Comparison of ENCODE assay signal across 1 cellular context in genomic region chr4:1870328-1870577, GRCh38.
TF ChIP-seq lines count a peak whose summit lies in the region.

No MANE protein-coding gene starts in this region.

TF ChIP-seq in GM12878, 131 proteins besides CTCF, POLR2A, EP300 and RAD21 (continued from another document):
- TF ChIP-seq, protein P1, sequence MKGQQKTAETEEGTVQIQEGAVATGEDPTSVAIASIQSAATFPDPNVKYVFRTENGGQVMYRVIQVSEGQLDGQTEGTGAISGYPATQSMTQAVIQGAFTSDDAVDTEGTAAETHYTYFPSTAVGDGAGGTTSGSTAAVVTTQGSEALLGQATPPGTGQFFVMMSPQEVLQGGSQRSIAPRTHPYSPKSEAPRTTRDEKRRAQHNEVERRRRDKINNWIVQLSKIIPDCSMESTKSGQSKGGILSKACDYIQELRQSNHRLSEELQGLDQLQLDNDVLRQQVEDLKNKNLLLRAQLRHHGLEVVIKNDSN (IDR thresholded peaks at IDR 0.05; ENCODE audit: borderline replicate concordance, extremely low read length, insufficient read depth, low read depth, low read length): no peak
- TF ChIP-seq EZH2 (IDR thresholded peaks at IDR 0.05; ENCODE audit: borderline replicate concordance, control insufficient read depth, low read depth, low read length): no peak
- TF ChIP-seq HDAC6 (IDR thresholded peaks at IDR 0.05; ENCODE audit: unreplicated experiment): no peak
- TF ChIP-seq HDGF (IDR thresholded peaks at IDR 0.05): peak; percentile 71; the same call in 1 of the 2 replicates
- peak; percentile 45 for TF ChIP-seq SPI1 (IDR thresholded peaks at IDR 0.05; ENCODE audit: borderline replicate concordance, insufficient read depth, low read depth, low read length)
- TF ChIP-seq, protein P2, sequence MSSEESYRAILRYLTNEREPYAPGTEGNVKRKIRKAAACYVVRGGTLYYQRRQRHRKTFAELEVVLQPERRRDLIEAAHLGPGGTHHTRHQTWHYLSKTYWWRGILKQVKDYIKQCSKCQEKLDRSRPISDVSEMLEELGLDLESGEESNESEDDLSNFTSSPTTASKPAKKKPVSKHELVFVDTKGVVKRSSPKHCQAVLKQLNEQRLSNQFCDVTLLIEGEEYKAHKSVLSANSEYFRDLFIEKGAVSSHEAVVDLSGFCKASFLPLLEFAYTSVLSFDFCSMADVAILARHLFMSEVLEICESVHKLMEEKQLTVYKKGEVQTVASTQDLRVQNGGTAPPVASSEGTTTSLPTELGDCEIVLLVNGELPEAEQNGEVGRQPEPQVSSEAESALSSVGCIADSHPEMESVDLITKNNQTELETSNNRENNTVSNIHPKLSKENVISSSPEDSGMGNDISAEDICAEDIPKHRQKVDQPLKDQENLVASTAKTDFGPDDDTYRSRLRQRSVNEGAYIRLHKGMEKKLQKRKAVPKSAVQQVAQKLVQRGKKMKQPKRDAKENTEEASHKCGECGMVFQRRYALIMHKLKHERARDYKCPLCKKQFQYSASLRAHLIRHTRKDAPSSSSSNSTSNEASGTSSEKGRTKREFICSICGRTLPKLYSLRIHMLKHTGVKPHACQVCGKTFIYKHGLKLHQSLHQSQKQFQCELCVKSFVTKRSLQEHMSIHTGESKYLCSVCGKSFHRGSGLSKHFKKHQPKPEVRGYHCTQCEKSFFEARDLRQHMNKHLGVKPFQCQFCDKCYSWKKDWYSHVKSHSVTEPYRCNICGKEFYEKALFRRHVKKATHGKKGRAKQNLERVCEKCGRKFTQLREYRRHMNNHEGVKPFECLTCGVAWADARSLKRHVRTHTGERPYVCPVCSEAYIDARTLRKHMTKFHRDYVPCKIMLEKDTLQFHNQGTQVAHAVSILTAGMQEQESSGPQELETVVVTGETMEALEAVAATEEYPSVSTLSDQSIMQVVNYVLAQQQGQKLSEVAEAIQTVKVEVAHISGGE (CRISPR knock-in tag; IDR thresholded peaks at IDR 0.05): no peak
- TF ChIP-seq FOXK2 (IDR thresholded peaks at IDR 0.05): no peak
- 0 out of 2 replicates have a peak, but pooled peaks have one; percentile 9 for TF ChIP-seq ELK1 (IDR thresholded peaks at IDR 0.05; ENCODE audit: low read depth, low read length)
- TF ChIP-seq, protein P3, sequence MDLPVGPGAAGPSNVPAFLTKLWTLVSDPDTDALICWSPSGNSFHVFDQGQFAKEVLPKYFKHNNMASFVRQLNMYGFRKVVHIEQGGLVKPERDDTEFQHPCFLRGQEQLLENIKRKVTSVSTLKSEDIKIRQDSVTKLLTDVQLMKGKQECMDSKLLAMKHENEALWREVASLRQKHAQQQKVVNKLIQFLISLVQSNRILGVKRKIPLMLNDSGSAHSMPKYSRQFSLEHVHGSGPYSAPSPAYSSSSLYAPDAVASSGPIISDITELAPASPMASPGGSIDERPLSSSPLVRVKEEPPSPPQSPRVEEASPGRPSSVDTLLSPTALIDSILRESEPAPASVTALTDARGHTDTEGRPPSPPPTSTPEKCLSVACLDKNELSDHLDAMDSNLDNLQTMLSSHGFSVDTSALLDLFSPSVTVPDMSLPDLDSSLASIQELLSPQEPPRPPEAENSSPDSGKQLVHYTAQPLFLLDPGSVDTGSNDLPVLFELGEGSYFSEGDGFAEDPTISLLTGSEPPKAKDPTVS (IDR thresholded peaks at IDR 0.05; ENCODE audit: low read depth, low read length): no peak
- TF ChIP-seq, protein P4, sequence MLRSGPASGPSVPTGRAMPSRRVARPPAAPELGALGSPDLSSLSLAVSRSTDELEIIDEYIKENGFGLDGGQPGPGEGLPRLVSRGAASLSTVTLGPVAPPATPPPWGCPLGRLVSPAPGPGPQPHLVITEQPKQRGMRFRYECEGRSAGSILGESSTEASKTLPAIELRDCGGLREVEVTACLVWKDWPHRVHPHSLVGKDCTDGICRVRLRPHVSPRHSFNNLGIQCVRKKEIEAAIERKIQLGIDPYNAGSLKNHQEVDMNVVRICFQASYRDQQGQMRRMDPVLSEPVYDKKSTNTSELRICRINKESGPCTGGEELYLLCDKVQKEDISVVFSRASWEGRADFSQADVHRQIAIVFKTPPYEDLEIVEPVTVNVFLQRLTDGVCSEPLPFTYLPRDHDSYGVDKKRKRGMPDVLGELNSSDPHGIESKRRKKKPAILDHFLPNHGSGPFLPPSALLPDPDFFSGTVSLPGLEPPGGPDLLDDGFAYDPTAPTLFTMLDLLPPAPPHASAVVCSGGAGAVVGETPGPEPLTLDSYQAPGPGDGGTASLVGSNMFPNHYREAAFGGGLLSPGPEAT (IDR thresholded peaks at IDR 0.05; ENCODE audit: low read depth): 0 out of 2 replicates have a peak, but pooled peaks have one; percentile 34
- TF ChIP-seq CREM (IDR thresholded peaks at IDR 0.05; ENCODE audit: low read depth): no peak
- peak in 1 of 2 experiments; percentile 76; a peak in 1 of 3 replicates for TF ChIP-seq EGR1 (IDR thresholded peaks at IDR 0.05; ENCODE audit: borderline replicate concordance in 1 of 2, low read depth in 2 of 2, low read length in 2 of 2)
- TF ChIP-seq ZNF274 (IDR thresholded peaks at IDR 0.05; ENCODE audit: insufficient read depth, insufficient read length): no peak
- TF ChIP-seq NR2C1 (IDR thresholded peaks at IDR 0.05): no peak
- no peak for TF ChIP-seq ZNF687 (IDR thresholded peaks at IDR 0.05)
